ENCODE assay signal across 8 cellular contexts in genomic region chr16:56681939-56682702, GRCh38. TPM values are rescaled to one million over a fixed set of nuclear protein-coding genes. Genes with fewer than 3 reads are reported as not detected.
A peak's percentile ranks its signal among the peaks of the same experiment; 100 is the strongest.
DNase-seq lines count a peak whose midpoint lies in the region; ATAC-seq and TF ChIP-seq lines count a peak whose summit lies in the region.

Gene MT1X (plus strand): TSS chr16:56682470. CDS start chr16:56682541, 71 bp downstream.

- H3K9me2 ChIP-seq in DOHH2 (replicated peaks; ENCODE audit: control insufficient read depth, low read length): no peaks in the 10 kb centered on the region

- no peaks in the 10 kb centered on the region for H3F3A ChIP-seq in DOHH2 (ENCODE audit: control insufficient read depth, insufficient read depth)

- peaks cover 10% of the 10 kb centered on the region for H3K4me1 Mint-ChIP-seq in activated T-helper 17 cell treated with anti-CD3 and anti-CD28 coated beads, Interleukin-2, amount 50 U/mL, for 72 hours
- peaks cover 15% of the 10 kb centered on the region for H3K4me1 Mint-ChIP-seq in nephron
- peaks cover 20% of the 10 kb centered on the region for H3K4me1 Mint-ChIP-seq in stimulated activated naive CD8-positive, alpha-beta T cell treated with anti-CD3 and anti-CD28 coated beads, Interleukin-15, Interleukin-2, amounts not matched to agents 100 ng/mL and 50 ng/mL, for 24 hours (ENCODE audit: low read depth)

- peaks cover 14% of the 10 kb centered on the region for H3K27me3 ChIP-seq in DOHH2 (ENCODE audit: control insufficient read depth, low read length)

- H3K4me3 Mint-ChIP-seq in activated T-helper 17 cell treated with anti-CD3 and anti-CD28 coated beads, Interleukin-2, amount 50 U/mL, for 72 hours: peak within 1 kb of the TSS; percentile 90
- H3K4me3 Mint-ChIP-seq in nephron: peak within 1 kb of the TSS; percentile 90 to 94 (median 92)
- peak within 1 kb of the TSS; percentile 90 for H3K4me3 Mint-ChIP-seq in stimulated activated naive CD8-positive, alpha-beta T cell treated with anti-CD3 and anti-CD28 coated beads, Interleukin-15, Interleukin-2, amounts not matched to agents 100 ng/mL and 50 ng/mL, for 24 hours

- peaks cover 14% of the 10 kb centered on the region for H3K4me1 ChIP-seq in DOHH2 (ENCODE audit: control insufficient read depth, low read length)

- no peaks in the 10 kb centered on the region for H4K20me1 ChIP-seq in DOHH2 (ENCODE audit: control insufficient read depth, insufficient read depth, low read depth, low read length)

- ATAC-seq in GM21825 (IDR thresholded peaks at IDR 0.05; ENCODE audit: unreplicated experiment): peak; percentile 95
- peak; percentile 96 for ATAC-seq in activated T-helper 17 cell treated with anti-CD3 and anti-CD28 coated beads, Interleukin-2, amount 50 U/mL, for 72 hours (replicated peaks)

- H3K9me3 Mint-ChIP-seq in activated T-helper 17 cell treated with anti-CD3 and anti-CD28 coated beads, Interleukin-2, amount 50 U/mL, for 72 hours: no peaks in the 10 kb centered on the region
- peaks cover 11% of the 10 kb centered on the region for H3K9me3 Mint-ChIP-seq in nephron
- H3K9me3 Mint-ChIP-seq in stimulated activated naive CD8-positive, alpha-beta T cell treated with anti-CD3 and anti-CD28 coated beads, Interleukin-15, Interleukin-2, amounts not matched to agents 100 ng/mL and 50 ng/mL, for 24 hours: no peaks in the 10 kb centered on the region

- no peaks in the 10 kb centered on the region for H3K9me3 ChIP-seq in DOHH2 (ENCODE audit: control insufficient read depth, insufficient read depth, low read length)
- H3K9me3 ChIP-seq in KOPT-K1 (ENCODE audit: insufficient read depth, low read length, poor library complexity, severe bottlenecking): peaks cover 9% of the 10 kb centered on the region

- peak within 1 kb of the TSS; percentile 80 for H3K27ac Mint-ChIP-seq in activated T-helper 17 cell treated with anti-CD3 and anti-CD28 coated beads, Interleukin-2, amount 50 U/mL, for 72 hours
- peak within 1 kb of the TSS; percentile 66 to 92 (median 84) for H3K27ac Mint-ChIP-seq in nephron
- peak within 1 kb of the TSS; percentile 82 for H3K27ac Mint-ChIP-seq in stimulated activated naive CD8-positive, alpha-beta T cell treated with anti-CD3 and anti-CD28 coated beads, Interleukin-15, Interleukin-2, amounts not matched to agents 100 ng/mL and 50 ng/mL, for 24 hours

- H3K36me3 Mint-ChIP-seq in activated T-helper 17 cell treated with anti-CD3 and anti-CD28 coated beads, Interleukin-2, amount 50 U/mL, for 72 hours (ENCODE audit: low read depth): no peaks in the 10 kb centered on the region
- peaks cover 7% of the 10 kb centered on the region for H3K36me3 Mint-ChIP-seq in nephron (ENCODE audit: low read depth)
- peaks cover 4% of the 10 kb centered on the region for H3K36me3 Mint-ChIP-seq in stimulated activated naive CD8-positive, alpha-beta T cell treated with anti-CD3 and anti-CD28 coated beads, Interleukin-15, Interleukin-2, amounts not matched to agents 100 ng/mL and 50 ng/mL, for 24 hours (ENCODE audit: low read depth)

- H3K4me2 ChIP-seq in DOHH2 (ENCODE audit: low read length): peak within 1 kb of the TSS; percentile 78

- H3K36me3 ChIP-seq in DOHH2 (ENCODE audit: control insufficient read depth, low read length) (no peaks in the 10 kb centered on the region), KOPT-K1 (ENCODE audit: insufficient read depth, low read length) (no peaks in the 10 kb centered on the region)

- DNase-seq in RWPE1 (ENCODE audit: low spot score) (peak; percentile 94), fibroblast of mammary gland (ENCODE audit: low read depth) (peak; percentile 85)

- no peaks in the 10 kb centered on the region for H3K79me2 ChIP-seq in DOHH2 (ENCODE audit: control insufficient read depth, low read length)

- peak within 1 kb of the TSS; percentile 71 for H3K4me3 ChIP-seq in DOHH2 (ENCODE audit: low read length)
- H3K4me3 ChIP-seq in fibroblast of mammary gland (ENCODE audit: control insufficient read depth, low read depth, low read length): peak within 1 kb of the TSS; percentile 72

- CTCF ChIA-PET in RWPE1 (lab: Yijun Ruan, JAX): interaction anchor here (0.5 to 1.2 kb wide), 3 partner anchors 9 to 105 kb away, joined by 3 to 5 read pairs (median 3); no protein-coding TSS in a partner anchor

- POLR2A ChIA-PET in RWPE1 (lab: Yijun Ruan, JAX; ENCODE audit: low non-redundant PET): interaction anchor here (1.8 kb wide), 1 partner anchor 74 kb away, joined by 4 read pairs; the partner anchor contains the start of gene MT2A

- no peak within 1 kb of the TSS for H3K27ac ChIP-seq in DOHH2 (ENCODE audit: low read depth, low read length)
- peak within 1 kb of the TSS; percentile 45 for H3K27ac ChIP-seq in KOPT-K1 (ENCODE audit: low read depth, low read length, poor library complexity, severe bottlenecking)
- H3K27ac ChIP-seq in RWPE1: peak within 1 kb of the TSS; percentile 99

- H3K27me3 Mint-ChIP-seq in activated T-helper 17 cell treated with anti-CD3 and anti-CD28 coated beads, Interleukin-2, amount 50 U/mL, for 72 hours: no peaks in the 10 kb centered on the region
- H3K27me3 Mint-ChIP-seq in nephron (ENCODE audit: low read depth): peaks cover 59% of the 10 kb centered on the region
- H3K27me3 Mint-ChIP-seq in stimulated activated naive CD8-positive, alpha-beta T cell treated with anti-CD3 and anti-CD28 coated beads, Interleukin-15, Interleukin-2, amounts not matched to agents 100 ng/mL and 50 ng/mL, for 24 hours: no peaks in the 10 kb centered on the region

- TF ChIP-seq CTCF in DOHH2 (IDR thresholded peaks at IDR 0.05; ENCODE audit: low read depth, low read length, poor library complexity, severe bottlenecking) (no peak), RWPE1 (conservative IDR thresholded peaks at IDR 0.05; ENCODE audit: low read depth) (no peak), fibroblast of mammary gland (conservative IDR thresholded peaks at IDR 0.05; ENCODE audit: control insufficient read depth, insufficient read depth, low read depth, low read length) (no peak), nephron (IDR thresholded peaks at IDR 0.05; ENCODE audit: unreplicated experiment in 3 of 3) (no peak)

RNA-seq across cellular contexts. Expression of gene MT1X, which starts in this region (rescaled TPM):
- 1 to 10 TPM; 6.1 to 7.6 TPM for total RNA-seq in activated T-helper 17 cell treated with anti-CD3 and anti-CD28 coated beads, Interleukin-2, amount 50 U/mL, for 72 hours
